ENCODE assay signal across 8 cellular contexts in genomic region chr3:122100591-122101491, GRCh38. TPM values are rescaled to one million over a fixed set of nuclear protein-coding genes. Genes with fewer than 3 reads are reported as not detected.
DNase-seq lines count a peak whose midpoint lies in the region; ATAC-seq and TF ChIP-seq lines count a peak whose summit lies in the region.

No MANE protein-coding gene starts in this region.

- DNase-seq in A673 (ENCODE audit: low spot score) (peak; percentile 61), suprapubic skin (ENCODE audit: low spot score in 2 of 2) (no peak), ACHN (no peak), medulla oblongata (ENCODE audit: extremely low spot score) (no peak)
- peak; percentile 58 for DNase-seq in activated T-helper 2 cell treated with anti-CD3 and anti-CD28 coated beads, Interferon-gamma antibody, Interleukin-2, Interleukin-4, amounts not matched to agents 10 μg/mL and 5 μg/mL and 100 μg/mL, durations not matched to agents 14 hours and 24 hours and 36 hours (ENCODE audit: low spot score)
- DNase-seq in activated CD8-positive, alpha-beta memory T cell treated with anti-CD3 and anti-CD28 coated beads, Interleukin-2, amount 50 U/mL, for 4 hours: no peak

- H3K27ac Mint-ChIP-seq in activated T-helper 2 cell treated with anti-CD3 and anti-CD28 coated beads, Interferon-gamma antibody, Interleukin-2, Interleukin-4, amounts not matched to agents 10 μg/mL and 5 μg/mL and 100 μg/mL, durations not matched to agents 14 hours and 24 hours and 36 hours: peak overlapping the region; percentile 88

- intact Hi-C loops in A673 (cut with micrococcal nuclease; ENCODE audit: unreplicated experiment): loop anchor here (2.0 to 5.0 kb wide), 4 partner anchors 158 to 578 kb away; partner anchors contain the start of gene POLQ
- intact Hi-C loops in activated T-helper 2 cell treated with anti-CD3 and anti-CD28 coated beads, Interferon-gamma antibody, Interleukin-2, Interleukin-4, amounts not matched to agents 10 μg/mL and 5 μg/mL and 100 μg/mL, durations not matched to agents 14 hours and 24 hours and 36 hours (cut with micrococcal nuclease): loop anchor here (1.0 to 5.0 kb wide), 9 partner anchors 34 to 579 kb away; partner anchors contain the start of genes EAF2, IQCB1, MIX23 and PARP14

- no peaks in the 10 kb centered on the region for H3K27me3 ChIP-seq in A673 (replicated peaks; ENCODE audit: insufficient read depth, low read depth, low read length, poor library complexity)
- no peaks in the 10 kb centered on the region for H3K27me3 ChIP-seq in suprapubic skin

- no peak for TF ChIP-seq CTCF in A673 (conservative IDR thresholded peaks at IDR 0.05; ENCODE audit: low read depth, low read length)
- TF ChIP-seq CTCF in suprapubic skin (IDR thresholded peaks at IDR 0.05): no peak

- H3K9me3 ChIP-seq in A673 (ENCODE audit: low read depth, low read length, poor library complexity, severe bottlenecking) (no peaks in the 10 kb centered on the region), suprapubic skin (no peaks in the 10 kb centered on the region)

- 47% methylated on average over 8 of the region's 8 CpGs for WGBS in suprapubic skin

- BruUV-seq in A673 (replicated peaks; lab: Mats Ljungman, UMichigan): no TSS peak

- H3K4me3 Mint-ChIP-seq in activated T-helper 2 cell treated with anti-CD3 and anti-CD28 coated beads, Interferon-gamma antibody, Interleukin-2, Interleukin-4, amounts not matched to agents 10 μg/mL and 5 μg/mL and 100 μg/mL, durations not matched to agents 14 hours and 24 hours and 36 hours (ENCODE audit: low read depth): peak overlapping the region; percentile 65

- no peak for TF ChIP-seq EP300 in suprapubic skin (IDR thresholded peaks at IDR 0.05)

- no peak overlapping the region for H3K27ac ChIP-seq in A673 (ENCODE audit: low read depth, low read length, poor library complexity, severe bottlenecking)
- no peak overlapping the region for H3K27ac ChIP-seq in suprapubic skin

- ATAC-seq in GM18511 (IDR thresholded peaks at IDR 0.05; ENCODE audit: unreplicated experiment) (peak; percentile 50), HG03103 (IDR thresholded peaks at IDR 0.05; ENCODE audit: low read depth, unreplicated experiment) (peak; percentile 43)

- H3K9me3 Mint-ChIP-seq in activated T-helper 2 cell treated with anti-CD3 and anti-CD28 coated beads, Interferon-gamma antibody, Interleukin-2, Interleukin-4, amounts not matched to agents 10 μg/mL and 5 μg/mL and 100 μg/mL, durations not matched to agents 14 hours and 24 hours and 36 hours: no peaks in the 10 kb centered on the region

- POLR2A ChIA-PET in A673 (lab: Charles Lee; ENCODE audit: low non-redundant PET): no interaction called here

- CTCF ChIA-PET in A673 (lab: Charles Lee): interaction anchor here (0.5 to 1.0 kb wide), 5 partner anchors 158 to 578 kb away, joined by 3 to 9 read pairs (median 4); partner anchors contain the start of gene POLQ

- H3K36me3 ChIP-seq in A673 (ENCODE audit: insufficient read depth, low read length, poor library complexity, severe bottlenecking) (no peaks in the 10 kb centered on the region), suprapubic skin (no peaks in the 10 kb centered on the region)

- no peak for TF ChIP-seq POLR2A in suprapubic skin (IDR thresholded peaks at IDR 0.05)

- H3K4me3 ChIP-seq in A673 (ENCODE audit: low read depth, low read length, poor library complexity, severe bottlenecking) (no peak overlapping the region), suprapubic skin (no peak overlapping the region)

- H3K27me3 Mint-ChIP-seq in activated T-helper 2 cell treated with anti-CD3 and anti-CD28 coated beads, Interferon-gamma antibody, Interleukin-2, Interleukin-4, amounts not matched to agents 10 μg/mL and 5 μg/mL and 100 μg/mL, durations not matched to agents 14 hours and 24 hours and 36 hours (ENCODE audit: low read depth): no peaks in the 10 kb centered on the region

- in situ Hi-C loops in ACHN (cut with HindIII; ENCODE audit: low pct_ligation_motif_present, low pct_unique_long_range_greater_than_20kb, low sequenced_read_pairs): no loop called here

- H3K4me1 Mint-ChIP-seq in activated T-helper 2 cell treated with anti-CD3 and anti-CD28 coated beads, Interferon-gamma antibody, Interleukin-2, Interleukin-4, amounts not matched to agents 10 μg/mL and 5 μg/mL and 100 μg/mL, durations not matched to agents 14 hours and 24 hours and 36 hours (ENCODE audit: low read depth): peaks cover 39% of the 10 kb centered on the region

- H3K4me1 ChIP-seq in A673 (ENCODE audit: insufficient read depth, low read length, poor library complexity, severe bottlenecking) (peaks cover 7% of the 10 kb centered on the region), suprapubic skin (no peaks in the 10 kb centered on the region)

- peaks cover 4% of the 10 kb centered on the region for H3K36me3 Mint-ChIP-seq in activated T-helper 2 cell treated with anti-CD3 and anti-CD28 coated beads, Interferon-gamma antibody, Interleukin-2, Interleukin-4, amounts not matched to agents 10 μg/mL and 5 μg/mL and 100 μg/mL, durations not matched to agents 14 hours and 24 hours and 36 hours (ENCODE audit: low read depth)

RNA-seq across cellular contexts. Expression of gene CD86, which starts 45.7 kb away (rescaled TPM):
- total RNA-seq in A673 (2021): not detected in 2 replicates
- total RNA-seq in activated T-helper 2 cell treated with anti-CD3 and anti-CD28 coated beads, Interferon-gamma antibody, Interleukin-2, Interleukin-4, amounts not matched to agents 10 μg/mL and 5 μg/mL and 100 μg/mL, durations not matched to agents 14 hours and 24 hours and 36 hours: 4.8 and 6.8 TPM in 2 replicates
- total RNA-seq in suprapubic skin: 10 to 100 TPM in 1 of 4 donors, 1 to 10 TPM in 3; 2.2 to 12.2 (median 3.3) TPM

Comparison
In these comparisons a context has a peak if more than half of its experiments do, and no peak if none do; other contexts are left out.
1. DNase-seq: peak in A673 (single experiment) and activated T-helper 2 cell treated with anti-CD3 and anti-CD28 coated beads, Interferon-gamma antibody, Interleukin-2, Interleukin-4, amounts not matched to agents 10 μg/mL and 5 μg/mL and 100 μg/mL, durations not matched to agents 14 hours and 24 hours and 36 hours (single experiment); none in suprapubic skin (0 of 2), activated CD8-positive, alpha-beta memory T cell treated with anti-CD3 and anti-CD28 coated beads, Interleukin-2, amount 50 U/mL, for 4 hours (single experiment), ACHN (single experiment) and medulla oblongata (single experiment).